1 cellular context compared by ENCODE assay signal in the genomic region with DNA sequence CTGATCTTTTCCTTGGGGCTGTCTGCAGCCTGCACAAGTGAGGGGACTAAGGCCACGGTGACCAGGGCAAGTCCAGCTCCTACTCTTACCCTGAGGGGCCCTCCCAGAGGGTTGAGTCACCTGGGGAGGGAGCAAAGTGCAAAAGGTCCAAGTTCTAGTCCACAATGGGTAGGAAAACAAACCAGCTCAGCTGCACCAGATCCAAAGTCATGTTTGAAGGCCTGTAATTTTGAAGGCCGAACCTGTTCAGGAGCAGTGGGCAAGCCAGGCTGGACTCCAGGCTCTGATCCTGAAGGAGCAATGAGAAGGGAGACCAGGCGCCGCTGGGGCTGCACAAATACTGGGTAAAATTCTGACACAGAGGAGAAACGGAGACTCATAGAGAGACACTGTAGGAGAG.
A peak's percentile ranks its signal among the peaks of the same experiment; 100 is the strongest.
TF ChIP-seq lines count a peak whose summit lies in the region.

No MANE protein-coding gene starts in this region.

TF ChIP-seq in HepG2, 621 proteins besides CTCF, POLR2A, EP300 and RAD21 (continues in another document):
- TF ChIP-seq, protein P1, sequence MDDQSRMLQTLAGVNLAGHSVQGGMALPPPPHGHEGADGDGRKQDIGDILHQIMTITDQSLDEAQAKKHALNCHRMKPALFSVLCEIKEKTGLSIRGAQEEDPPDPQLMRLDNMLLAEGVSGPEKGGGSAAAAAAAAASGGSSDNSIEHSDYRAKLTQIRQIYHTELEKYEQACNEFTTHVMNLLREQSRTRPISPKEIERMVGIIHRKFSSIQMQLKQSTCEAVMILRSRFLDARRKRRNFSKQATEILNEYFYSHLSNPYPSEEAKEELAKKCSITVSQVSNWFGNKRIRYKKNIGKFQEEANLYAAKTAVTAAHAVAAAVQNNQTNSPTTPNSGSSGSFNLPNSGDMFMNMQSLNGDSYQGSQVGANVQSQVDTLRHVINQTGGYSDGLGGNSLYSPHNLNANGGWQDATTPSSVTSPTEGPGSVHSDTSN (CRISPR knock-in tag; IDR thresholded peaks at IDR 0.05; ENCODE audit: borderline replicate concordance) = no peak
- TF ChIP-seq SETDB1 (CRISPR knock-in tag; IDR thresholded peaks at IDR 0.05; ENCODE audit: borderline replicate concordance) = no peak
- TF ChIP-seq, protein P2, sequence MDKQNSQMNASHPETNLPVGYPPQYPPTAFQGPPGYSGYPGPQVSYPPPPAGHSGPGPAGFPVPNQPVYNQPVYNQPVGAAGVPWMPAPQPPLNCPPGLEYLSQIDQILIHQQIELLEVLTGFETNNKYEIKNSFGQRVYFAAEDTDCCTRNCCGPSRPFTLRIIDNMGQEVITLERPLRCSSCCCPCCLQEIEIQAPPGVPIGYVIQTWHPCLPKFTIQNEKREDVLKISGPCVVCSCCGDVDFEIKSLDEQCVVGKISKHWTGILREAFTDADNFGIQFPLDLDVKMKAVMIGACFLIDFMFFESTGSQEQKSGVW (CRISPR knock-in tag; IDR thresholded peaks at IDR 0.05; ENCODE audit: borderline replicate concordance) = no peak
- peak; percentile 53; the same call in 1 of the 2 replicates for TF ChIP-seq ETV5 (CRISPR knock-in tag; IDR thresholded peaks at IDR 0.05; ENCODE audit: borderline replicate concordance)
- TF ChIP-seq, protein P3, sequence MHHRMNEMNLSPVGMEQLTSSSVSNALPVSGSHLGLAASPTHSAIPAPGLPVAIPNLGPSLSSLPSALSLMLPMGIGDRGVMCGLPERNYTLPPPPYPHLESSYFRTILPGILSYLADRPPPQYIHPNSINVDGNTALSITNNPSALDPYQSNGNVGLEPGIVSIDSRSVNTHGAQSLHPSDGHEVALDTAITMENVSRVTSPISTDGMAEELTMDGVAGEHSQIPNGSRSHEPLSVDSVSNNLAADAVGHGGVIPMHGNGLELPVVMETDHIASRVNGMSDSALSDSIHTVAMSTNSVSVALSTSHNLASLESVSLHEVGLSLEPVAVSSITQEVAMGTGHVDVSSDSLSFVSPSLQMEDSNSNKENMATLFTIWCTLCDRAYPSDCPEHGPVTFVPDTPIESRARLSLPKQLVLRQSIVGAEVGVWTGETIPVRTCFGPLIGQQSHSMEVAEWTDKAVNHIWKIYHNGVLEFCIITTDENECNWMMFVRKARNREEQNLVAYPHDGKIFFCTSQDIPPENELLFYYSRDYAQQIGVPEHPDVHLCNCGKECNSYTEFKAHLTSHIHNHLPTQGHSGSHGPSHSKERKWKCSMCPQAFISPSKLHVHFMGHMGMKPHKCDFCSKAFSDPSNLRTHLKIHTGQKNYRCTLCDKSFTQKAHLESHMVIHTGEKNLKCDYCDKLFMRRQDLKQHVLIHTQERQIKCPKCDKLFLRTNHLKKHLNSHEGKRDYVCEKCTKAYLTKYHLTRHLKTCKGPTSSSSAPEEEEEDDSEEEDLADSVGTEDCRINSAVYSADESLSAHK (CRISPR knock-in tag; IDR thresholded peaks at IDR 0.05; ENCODE audit: borderline replicate concordance) = no peak
- 0 out of 2 replicates have a peak, but pooled peaks have one; percentile 9 for TF ChIP-seq SMAD1 (CRISPR knock-in tag; IDR thresholded peaks at IDR 0.05; ENCODE audit: borderline replicate concordance, low read depth)
- TF ChIP-seq GFI1 (CRISPR knock-in tag; IDR thresholded peaks at IDR 0.05; ENCODE audit: borderline replicate concordance) = peak; percentile 82
- no peak for TF ChIP-seq HDAC6 (IDR thresholded peaks at IDR 0.05; ENCODE audit: low read depth, low read length)
- peak; percentile 82; the same call in 1 of the 2 replicates for TF ChIP-seq ZNF747 (CRISPR knock-in tag; IDR thresholded peaks at IDR 0.05; ENCODE audit: borderline replicate concordance)
- no peak for TF ChIP-seq HOXA7 (CRISPR knock-in tag; IDR thresholded peaks at IDR 0.05)
- TF ChIP-seq ZNF776 (CRISPR knock-in tag; IDR thresholded peaks at IDR 0.05) = no peak; the same call in 1 of the 2 replicates
- peak; percentile 87 for TF ChIP-seq JUN (CRISPR knock-in tag; IDR thresholded peaks at IDR 0.05)
- peak; percentile 60; the same call in 1 of the 2 replicates for TF ChIP-seq ZNF451 (CRISPR knock-in tag; IDR thresholded peaks at IDR 0.05)
- TF ChIP-seq, protein P4, sequence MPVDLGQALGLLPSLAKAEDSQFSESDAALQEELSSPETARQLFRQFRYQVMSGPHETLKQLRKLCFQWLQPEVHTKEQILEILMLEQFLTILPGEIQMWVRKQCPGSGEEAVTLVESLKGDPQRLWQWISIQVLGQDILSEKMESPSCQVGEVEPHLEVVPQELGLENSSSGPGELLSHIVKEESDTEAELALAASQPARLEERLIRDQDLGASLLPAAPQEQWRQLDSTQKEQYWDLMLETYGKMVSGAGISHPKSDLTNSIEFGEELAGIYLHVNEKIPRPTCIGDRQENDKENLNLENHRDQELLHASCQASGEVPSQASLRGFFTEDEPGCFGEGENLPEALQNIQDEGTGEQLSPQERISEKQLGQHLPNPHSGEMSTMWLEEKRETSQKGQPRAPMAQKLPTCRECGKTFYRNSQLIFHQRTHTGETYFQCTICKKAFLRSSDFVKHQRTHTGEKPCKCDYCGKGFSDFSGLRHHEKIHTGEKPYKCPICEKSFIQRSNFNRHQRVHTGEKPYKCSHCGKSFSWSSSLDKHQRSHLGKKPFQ (CRISPR knock-in tag; IDR thresholded peaks at IDR 0.05; ENCODE audit: insufficient replicate concordance) = peak; percentile 11
- TF ChIP-seq, protein P5, sequence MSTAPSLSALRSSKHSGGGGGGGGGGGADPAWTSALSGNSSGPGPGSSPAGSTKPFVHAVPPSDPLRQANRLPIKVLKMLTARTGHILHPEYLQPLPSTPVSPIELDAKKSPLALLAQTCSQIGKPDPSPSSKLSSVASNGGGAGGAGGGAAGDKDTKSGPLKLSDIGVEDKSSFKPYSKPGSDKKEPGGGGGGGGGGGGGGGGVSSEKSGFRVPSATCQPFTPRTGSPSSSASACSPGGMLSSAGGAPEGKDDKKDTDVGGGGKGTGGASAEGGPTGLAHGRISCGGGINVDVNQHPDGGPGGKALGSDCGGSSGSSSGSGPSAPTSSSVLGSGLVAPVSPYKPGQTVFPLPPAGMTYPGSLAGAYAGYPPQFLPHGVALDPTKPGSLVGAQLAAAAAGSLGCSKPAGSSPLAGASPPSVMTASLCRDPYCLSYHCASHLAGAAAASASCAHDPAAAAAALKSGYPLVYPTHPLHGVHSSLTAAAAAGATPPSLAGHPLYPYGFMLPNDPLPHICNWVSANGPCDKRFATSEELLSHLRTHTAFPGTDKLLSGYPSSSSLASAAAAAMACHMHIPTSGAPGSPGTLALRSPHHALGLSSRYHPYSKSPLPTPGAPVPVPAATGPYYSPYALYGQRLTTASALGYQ (CRISPR knock-in tag; IDR thresholded peaks at IDR 0.05) = peak; percentile 94
- TF ChIP-seq BORCS8-MEF2B (CRISPR knock-in tag; IDR thresholded peaks at IDR 0.05) = peak; percentile 72; the same call in 1 of the 2 replicates
- peak; percentile 92 for TF ChIP-seq TRIM24 (CRISPR knock-in tag; IDR thresholded peaks at IDR 0.05)
- TF ChIP-seq NR2C2 (CRISPR knock-in tag; IDR thresholded peaks at IDR 0.05; ENCODE audit: borderline replicate concordance) = peak; percentile 91
- TF ChIP-seq HMGA1 (CRISPR knock-in tag; conservative IDR thresholded peaks at IDR 0.05) = no peak
- TF ChIP-seq NFIB (CRISPR knock-in tag; IDR thresholded peaks at IDR 0.05; ENCODE audit: borderline replicate concordance) = no peak
- TF ChIP-seq, protein P6, sequence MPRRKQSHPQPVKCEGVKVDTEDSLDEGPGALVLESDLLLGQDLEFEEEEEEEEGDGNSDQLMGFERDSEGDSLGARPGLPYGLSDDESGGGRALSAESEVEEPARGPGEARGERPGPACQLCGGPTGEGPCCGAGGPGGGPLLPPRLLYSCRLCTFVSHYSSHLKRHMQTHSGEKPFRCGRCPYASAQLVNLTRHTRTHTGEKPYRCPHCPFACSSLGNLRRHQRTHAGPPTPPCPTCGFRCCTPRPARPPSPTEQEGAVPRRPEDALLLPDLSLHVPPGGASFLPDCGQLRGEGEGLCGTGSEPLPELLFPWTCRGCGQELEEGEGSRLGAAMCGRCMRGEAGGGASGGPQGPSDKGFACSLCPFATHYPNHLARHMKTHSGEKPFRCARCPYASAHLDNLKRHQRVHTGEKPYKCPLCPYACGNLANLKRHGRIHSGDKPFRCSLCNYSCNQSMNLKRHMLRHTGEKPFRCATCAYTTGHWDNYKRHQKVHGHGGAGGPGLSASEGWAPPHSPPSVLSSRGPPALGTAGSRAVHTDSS (CRISPR knock-in tag; conservative IDR thresholded peaks at IDR 0.05) = no peak
- TF ChIP-seq, protein P7, sequence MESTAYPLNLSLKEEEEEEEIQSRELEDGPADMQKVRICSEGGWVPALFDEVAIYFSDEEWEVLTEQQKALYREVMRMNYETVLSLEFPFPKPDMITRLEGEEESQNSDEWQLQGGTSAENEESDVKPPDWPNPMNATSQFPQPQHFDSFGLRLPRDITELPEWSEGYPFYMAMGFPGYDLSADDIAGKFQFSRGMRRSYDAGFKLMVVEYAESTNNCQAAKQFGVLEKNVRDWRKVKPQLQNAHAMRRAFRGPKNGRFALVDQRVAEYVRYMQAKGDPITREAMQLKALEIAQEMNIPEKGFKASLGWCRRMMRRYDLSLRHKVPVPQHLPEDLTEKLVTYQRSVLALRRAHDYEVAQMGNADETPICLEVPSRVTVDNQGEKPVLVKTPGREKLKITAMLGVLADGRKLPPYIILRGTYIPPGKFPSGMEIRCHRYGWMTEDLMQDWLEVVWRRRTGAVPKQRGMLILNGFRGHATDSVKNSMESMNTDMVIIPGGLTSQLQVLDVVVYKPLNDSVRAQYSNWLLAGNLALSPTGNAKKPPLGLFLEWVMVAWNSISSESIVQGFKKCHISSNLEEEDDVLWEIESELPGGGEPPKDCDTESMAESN (CRISPR knock-in tag; conservative IDR thresholded peaks at IDR 0.05) = peak; percentile 53; the same call in 1 of the 2 replicates
- TF ChIP-seq ZNF501 (CRISPR knock-in tag; IDR thresholded peaks at IDR 0.05) = peak; percentile 62
- TF ChIP-seq, protein P8, sequence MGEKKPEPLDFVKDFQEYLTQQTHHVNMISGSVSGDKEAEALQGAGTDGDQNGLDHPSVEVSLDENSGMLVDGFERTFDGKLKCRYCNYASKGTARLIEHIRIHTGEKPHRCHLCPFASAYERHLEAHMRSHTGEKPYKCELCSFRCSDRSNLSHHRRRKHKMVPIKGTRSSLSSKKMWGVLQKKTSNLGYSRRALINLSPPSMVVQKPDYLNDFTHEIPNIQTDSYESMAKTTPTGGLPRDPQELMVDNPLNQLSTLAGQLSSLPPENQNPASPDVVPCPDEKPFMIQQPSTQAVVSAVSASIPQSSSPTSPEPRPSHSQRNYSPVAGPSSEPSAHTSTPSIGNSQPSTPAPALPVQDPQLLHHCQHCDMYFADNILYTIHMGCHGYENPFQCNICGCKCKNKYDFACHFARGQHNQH (CRISPR knock-in tag; IDR thresholded peaks at IDR 0.05) = peak; percentile 91
- no peak for TF ChIP-seq TEAD2 (CRISPR knock-in tag; IDR thresholded peaks at IDR 0.05)
- TF ChIP-seq, protein P9, sequence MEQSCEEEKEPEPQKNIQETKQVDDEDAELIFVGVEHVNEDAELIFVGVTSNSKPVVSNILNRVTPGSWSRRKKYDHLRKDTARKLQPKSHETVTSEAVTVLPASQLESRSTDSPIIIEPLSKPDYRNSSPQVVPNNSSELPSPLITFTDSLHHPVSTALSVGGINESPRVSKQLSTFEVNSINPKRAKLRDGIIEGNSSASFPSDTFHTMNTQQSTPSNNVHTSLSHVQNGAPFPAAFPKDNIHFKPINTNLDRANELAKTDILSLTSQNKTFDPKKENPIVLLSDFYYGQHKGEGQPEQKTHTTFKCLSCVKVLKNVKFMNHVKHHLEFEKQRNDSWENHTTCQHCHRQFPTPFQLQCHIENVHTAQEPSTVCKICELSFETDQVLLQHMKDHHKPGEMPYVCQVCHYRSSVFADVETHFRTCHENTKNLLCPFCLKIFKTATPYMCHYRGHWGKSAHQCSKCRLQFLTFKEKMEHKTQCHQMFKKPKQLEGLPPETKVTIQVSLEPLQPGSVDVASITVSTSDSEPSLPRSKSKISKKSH (CRISPR knock-in tag; IDR thresholded peaks at IDR 0.05; ENCODE audit: borderline replicate concordance) = no peak
- TF ChIP-seq, protein P10, sequence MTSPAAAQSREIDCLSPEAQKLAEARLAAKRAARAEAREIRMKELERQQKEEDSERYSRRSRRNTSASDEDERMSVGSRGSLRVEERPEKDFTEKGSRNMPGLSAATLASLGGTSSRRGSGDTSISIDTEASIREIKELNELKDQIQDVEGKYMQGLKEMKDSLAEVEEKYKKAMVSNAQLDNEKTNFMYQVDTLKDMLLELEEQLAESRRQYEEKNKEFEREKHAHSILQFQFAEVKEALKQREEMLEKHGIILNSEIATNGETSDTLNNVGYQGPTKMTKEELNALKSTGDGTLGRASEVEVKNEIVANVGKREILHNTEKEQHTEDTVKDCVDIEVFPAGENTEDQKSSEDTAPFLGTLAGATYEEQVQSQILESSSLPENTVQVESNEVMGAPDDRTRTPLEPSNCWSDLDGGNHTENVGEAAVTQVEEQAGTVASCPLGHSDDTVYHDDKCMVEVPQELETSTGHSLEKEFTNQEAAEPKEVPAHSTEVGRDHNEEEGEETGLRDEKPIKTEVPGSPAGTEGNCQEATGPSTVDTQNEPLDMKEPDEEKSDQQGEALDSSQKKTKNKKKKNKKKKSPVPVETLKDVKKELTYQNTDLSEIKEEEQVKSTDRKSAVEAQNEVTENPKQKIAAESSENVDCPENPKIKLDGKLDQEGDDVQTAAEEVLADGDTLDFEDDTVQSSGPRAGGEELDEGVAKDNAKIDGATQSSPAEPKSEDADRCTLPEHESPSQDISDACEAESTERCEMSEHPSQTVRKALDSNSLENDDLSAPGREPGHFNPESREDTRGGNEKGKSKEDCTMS (CRISPR knock-in tag; conservative IDR thresholded peaks at IDR 0.05) = no peak
- no peak for TF ChIP-seq ZNF337 (CRISPR knock-in tag; IDR thresholded peaks at IDR 0.05; ENCODE audit: borderline replicate concordance, low read depth)
- no peak for TF ChIP-seq KLF15 (CRISPR knock-in tag; IDR thresholded peaks at IDR 0.05; ENCODE audit: borderline replicate concordance)
- 0 out of 2 replicates have a peak, but pooled peaks have one; percentile 29 for TF ChIP-seq ZBTB38 (CRISPR knock-in tag; IDR thresholded peaks at IDR 0.05)
- TF ChIP-seq CENPT (CRISPR knock-in tag; IDR thresholded peaks at IDR 0.05; ENCODE audit: low read depth) = no peak
- TF ChIP-seq KDM6A (CRISPR knock-in tag; IDR thresholded peaks at IDR 0.05; ENCODE audit: low read depth) = peak; percentile 99
- TF ChIP-seq KLF16 (CRISPR knock-in tag; IDR thresholded peaks at IDR 0.05) = peak in 1 of 2 experiments; percentile 93; a peak in 2 of 4 replicates
- TF ChIP-seq SNRNP70 (IDR thresholded peaks at IDR 0.05; ENCODE audit: low read depth, low read length) = no peak
- TF ChIP-seq ZNF317 (CRISPR knock-in tag; IDR thresholded peaks at IDR 0.05) = no peak
- TF ChIP-seq, protein P11, sequence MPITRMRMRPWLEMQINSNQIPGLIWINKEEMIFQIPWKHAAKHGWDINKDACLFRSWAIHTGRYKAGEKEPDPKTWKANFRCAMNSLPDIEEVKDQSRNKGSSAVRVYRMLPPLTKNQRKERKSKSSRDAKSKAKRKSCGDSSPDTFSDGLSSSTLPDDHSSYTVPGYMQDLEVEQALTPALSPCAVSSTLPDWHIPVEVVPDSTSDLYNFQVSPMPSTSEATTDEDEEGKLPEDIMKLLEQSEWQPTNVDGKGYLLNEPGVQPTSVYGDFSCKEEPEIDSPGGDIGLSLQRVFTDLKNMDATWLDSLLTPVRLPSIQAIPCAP (CRISPR knock-in tag; IDR thresholded peaks at IDR 0.05; ENCODE audit: low read depth) = no peak
- TF ChIP-seq ZNF263 (CRISPR knock-in tag; IDR thresholded peaks at IDR 0.05) = peak; percentile 68; the same call in 1 of the 2 replicates
- TF ChIP-seq TBX3 (IDR thresholded peaks at IDR 0.05; ENCODE audit: borderline replicate concordance) = peak; percentile 10; the same call in 1 of the 2 replicates
- no peak for TF ChIP-seq NFKBIZ (CRISPR knock-in tag; IDR thresholded peaks at IDR 0.05)
- TF ChIP-seq ZEB1 (IDR thresholded peaks at IDR 0.05; ENCODE audit: insufficient replicate concordance, low read depth) = peak; percentile 88
- TF ChIP-seq ONECUT2 (CRISPR knock-in tag; IDR thresholded peaks at IDR 0.05) = no peak
- TF ChIP-seq CHCHD3 (CRISPR knock-in tag; IDR thresholded peaks at IDR 0.05) = no peak
- peak; percentile 78; the same call in 1 of the 2 replicates for TF ChIP-seq ZKSCAN8 (CRISPR knock-in tag; IDR thresholded peaks at IDR 0.05; ENCODE audit: borderline replicate concordance)
